Comparison of ENCODE assay signal across 26 cellular contexts in genomic region chr19:2802826-2803225, GRCh38.
"Had no signal": no experiment of that assay in that cellular context is flagged by ENCODE, and none has a peak within 500 bp of the region (broad histone marks: within the 10 kb centered on the region; RNA-seq: fewer than 3 reads in every experiment).

No MANE protein-coding gene starts in this region.

- H3K9me3 Mint-ChIP-seq: naive thymus-derived CD8-positive, alpha-beta T cell; neural crest cell; type B pancreatic cell had no signal

- H3K4me1 ChIP-seq: gastrocnemius medialis, left lung, prostate gland, tibial artery had no signal

- H3K27me3 Mint-ChIP-seq: naive thymus-derived CD8-positive, alpha-beta T cell; type B pancreatic cell had no signal

- H3K4me2 ChIP-seq: hepatocyte, smooth muscle cell had no signal

- H3K27ac Mint-ChIP-seq: type B pancreatic cell had no signal

- H2AFZ ChIP-seq: hepatocyte had no signal

- ATAC-seq: esophagus mucosa; gastrocnemius medialis; heart left ventricle; left cardiac atrium; left lung; naive thymus-derived CD8-positive, alpha-beta T cell; sciatic nerve had no signal

- H3K4me1 Mint-ChIP-seq: neural crest cell had no signal

- H3K9me3 ChIP-seq: gastrocnemius medialis, heart left ventricle, left lung, prostate gland, right atrium auricular region, testis, tibial artery had no signal

- H3K27ac ChIP-seq: epithelial cell of prostate, gastrocnemius medialis, heart left ventricle, hepatocyte, left lung, prostate gland, right atrium auricular region, testis, tibial artery had no signal

- H3K27me3 ChIP-seq: gastrocnemius medialis, heart left ventricle, hepatocyte, left lung, right atrium auricular region, testis, tibial artery had no signal

- H3K79me2 ChIP-seq: hepatocyte had no signal

- H3K4me3 ChIP-seq: gastrocnemius medialis, heart left ventricle, hepatocyte, left lung, prostate gland, right atrium auricular region, smooth muscle cell, testis, tibial artery had no signal

- H3K4me3 Mint-ChIP-seq: naive thymus-derived CD8-positive, alpha-beta T cell; neural crest cell; type B pancreatic cell had no signal

- DNase-seq: cerebellar nuclear complex; cortex of kidney; effector CD4-positive, alpha-beta T cell; foreskin fibroblast; gastrocnemius medialis; heart left ventricle; left cardiac atrium; naive thymus-derived CD8-positive, alpha-beta T cell; stimulated activated CD4-positive, alpha-beta T cell treated with anti-CD3 and anti-CD28 coated beads, Interleukin-12 subunit alpha, Interleukin-12 subunit beta, amount 100 ng/mL, for 4 hours; stimulated activated CD4-positive, alpha-beta T cell treated with anti-CD3 and anti-CD28 coated beads, Interleukin-1b, Interleukin-23, amount 100 ng/mL, for 48 hours; stimulated activated CD4-positive, alpha-beta T cell treated with anti-CD3 and anti-CD28 coated beads, Interleukin-4, amount 100 ng/mL, for 1 hour; stimulated activated CD8-positive, alpha-beta memory T cell treated with anti-CD3 and anti-CD28 coated beads, Interleukin-4, amount 100 ng/mL, for 48 hours; stimulated activated naive CD8-positive, alpha-beta T cell treated with anti-CD3 and anti-CD28 coated beads, Interleukin-15, Interleukin-2, amounts not matched to agents 100 U/mL and 50 U/mL, for 24 hours; substantia nigra; testis; tibial artery had no signal
